34 cellular contexts compared by ENCODE assay signal in genomic region chrX:98207947-98208346, GRCh38.
"Had no signal": no experiment of that assay in that cellular context is flagged by ENCODE, and none has a peak within 500 bp of the region (broad histone marks: within the 10 kb centered on the region; RNA-seq: fewer than 3 reads in every experiment).

No MANE protein-coding gene starts in this region.

- H3K27ac ChIP-seq: ascending aorta, breast epithelium, cardiac muscle cell, colonic mucosa, epithelial cell of prostate, foreskin keratinocyte, gastrocnemius medialis, heart left ventricle had no signal

- H3K27me3 Mint-ChIP-seq: activated CD4-positive, alpha-beta memory T cell treated with anti-CD3 and anti-CD28 coated beads for 36 hours; activated CD4-positive, alpha-beta T cell treated with anti-CD3 and anti-CD28 coated beads for 36 hours; activated CD4-positive, alpha-beta T cell treated with anti-CD3 and anti-CD28 coated beads, Interleukin-2, amount 10 ng/mL, durations not matched to agents 24 days and 14 days; activated CD8-positive, alpha-beta memory T cell treated with anti-CD3 and anti-CD28 coated beads, Interleukin-2, amount 10 ng/mL, durations not matched to agents 7 days and 5 days; activated naive CD4-positive, alpha-beta T cell treated with anti-CD3 and anti-CD28 coated beads, Interleukin-2, amount 10 ng/mL, durations not matched to agents 7 days and 5 days; activated naive CD8-positive, alpha-beta T cell treated with anti-CD3 and anti-CD28 coated beads, Interleukin-2, amount 10 ng/mL, durations not matched to agents 7 days and 5 days; brain; T-helper 17 cell had no signal

- H3K4me1 Mint-ChIP-seq: activated CD4-positive, alpha-beta T cell treated with anti-CD3 and anti-CD28 coated beads for 36 hours; activated CD4-positive, alpha-beta T cell treated with anti-CD3 and anti-CD28 coated beads, Interleukin-2, amount 10 ng/mL, durations not matched to agents 24 days and 14 days; activated CD8-positive, alpha-beta memory T cell treated with anti-CD3 and anti-CD28 coated beads, Interleukin-2, amount 10 ng/mL, durations not matched to agents 7 days and 5 days; activated naive CD4-positive, alpha-beta T cell treated with anti-CD3 and anti-CD28 coated beads, Interleukin-2, amount 10 ng/mL, durations not matched to agents 7 days and 5 days; activated naive CD8-positive, alpha-beta T cell treated with anti-CD3 and anti-CD28 coated beads, Interleukin-2, amount 10 ng/mL, durations not matched to agents 7 days and 5 days; brain; T-helper 17 cell had no signal

- H3K4me1 ChIP-seq: ascending aorta, breast epithelium, colonic mucosa, gastrocnemius medialis, heart left ventricle had no signal

- FAIRE-seq: endometrium, endothelial cell of umbilical vein had no signal

- H3K27ac Mint-ChIP-seq: activated CD4-positive, alpha-beta memory T cell treated with anti-CD3 and anti-CD28 coated beads for 36 hours; activated CD4-positive, alpha-beta T cell treated with anti-CD3 and anti-CD28 coated beads for 36 hours; activated CD4-positive, alpha-beta T cell treated with anti-CD3 and anti-CD28 coated beads, Interleukin-2, amount 10 ng/mL, durations not matched to agents 24 days and 14 days; activated CD8-positive, alpha-beta memory T cell treated with anti-CD3 and anti-CD28 coated beads, Interleukin-2, amount 10 ng/mL, durations not matched to agents 7 days and 5 days; activated CD8-positive, alpha-beta T cell treated with anti-CD3 and anti-CD28 coated beads, Interleukin-2, amount 10 ng/mL, durations not matched to agents 7 days and 5 days; activated naive CD4-positive, alpha-beta T cell treated with anti-CD3 and anti-CD28 coated beads, Interleukin-2, amount 10 ng/mL, durations not matched to agents 7 days and 5 days; activated naive CD4-positive, alpha-beta T cell treated with anti-CD3 and anti-CD28 coated beads, Interleukin-2, amount 50 U/mL, for 72 hours; activated naive CD8-positive, alpha-beta T cell treated with anti-CD3 and anti-CD28 coated beads, Interleukin-2, amount 10 ng/mL, durations not matched to agents 7 days and 5 days; activated T-cell treated with anti-CD3 and anti-CD28 coated beads, Interleukin-2, amount 50 U/mL, for 24 hours; activated T-cell treated with anti-CD3 and anti-CD28 coated beads, Interleukin-2, amount 50 U/mL, for 72 hours; brain; T-helper 17 cell; T-helper 2 cell treated with Interferon-gamma antibody and Interleukin-4, amounts not matched to agents 5 μg/mL and 100 μg/mL, for 36 hours had no signal

- H3K36me3 Mint-ChIP-seq: activated CD4-positive, alpha-beta memory T cell treated with anti-CD3 and anti-CD28 coated beads for 36 hours; activated CD8-positive, alpha-beta memory T cell treated with anti-CD3 and anti-CD28 coated beads, Interleukin-2, amount 10 ng/mL, durations not matched to agents 7 days and 5 days; activated naive CD4-positive, alpha-beta T cell treated with anti-CD3 and anti-CD28 coated beads, Interleukin-2, amount 10 ng/mL, durations not matched to agents 7 days and 5 days; activated naive CD4-positive, alpha-beta T cell treated with anti-CD3 and anti-CD28 coated beads, Interleukin-2, amount 50 U/mL, for 72 hours; activated naive CD8-positive, alpha-beta T cell treated with anti-CD3 and anti-CD28 coated beads, Interleukin-2, amount 10 ng/mL, durations not matched to agents 7 days and 5 days; brain had no signal

- DNase-seq: activated CD4-positive, alpha-beta memory T cell treated with anti-CD3 and anti-CD28 coated beads for 36 hours; activated CD4-positive, alpha-beta T cell treated with anti-CD3 and anti-CD28 coated beads for 36 hours; activated CD4-positive, alpha-beta T cell treated with anti-CD3 and anti-CD28 coated beads, Interleukin-2, amount 10 ng/mL, durations not matched to agents 24 days and 14 days; activated CD4-positive, CD25-positive, alpha-beta regulatory T cell; activated CD4-positive, CD25-positive, alpha-beta regulatory T cell treated with anti-CD3 and anti-CD28 coated beads, Interleukin-2, amount 50 U/mL, for 72 hours; activated CD8-positive, alpha-beta memory T cell treated with anti-CD3 and anti-CD28 coated beads, Interleukin-2, amount 10 ng/mL, durations not matched to agents 7 days and 5 days; activated CD8-positive, alpha-beta memory T cell treated with anti-CD3 and anti-CD28 coated beads, Interleukin-2, amount 50 U/mL, for 4 hours; activated CD8-positive, alpha-beta T cell treated with anti-CD3 and anti-CD28 coated beads, Interleukin-2, amount 10 ng/mL, durations not matched to agents 7 days and 5 days; activated gamma-delta T cell; activated naive CD4-positive, alpha-beta T cell; activated naive CD4-positive, alpha-beta T cell treated with anti-CD3 and anti-CD28 coated beads, Interleukin-2, amount 10 ng/mL, durations not matched to agents 7 days and 5 days; activated naive CD8-positive, alpha-beta T cell treated with anti-CD3 and anti-CD28 coated beads, Interleukin-2, amount 10 ng/mL, durations not matched to agents 7 days and 5 days; activated T-cell treated with anti-CD3 and anti-CD28 coated beads for 4 hours; activated T-cell treated with anti-CD3 and anti-CD28 coated beads, Interleukin-2, amount 50 U/mL, for 24 hours; activated T-cell treated with anti-CD3 and anti-CD28 coated beads, Interleukin-2, amount 50 U/mL, for 72 hours; central memory CD4-positive, alpha-beta T cell; cerebellar nuclear complex; colonic mucosa; effector CD8-positive, alpha-beta T cell; foreskin keratinocyte; gastrocnemius medialis; glutamatergic neuron; heart left ventricle; T-helper 17 cell; T1000 had no signal

- H3K9me3 ChIP-seq: ascending aorta, colonic mucosa, gastrocnemius medialis had no signal

- H3K4me3 Mint-ChIP-seq: activated CD4-positive, alpha-beta memory T cell treated with anti-CD3 and anti-CD28 coated beads for 36 hours; activated CD4-positive, alpha-beta T cell treated with anti-CD3 and anti-CD28 coated beads for 36 hours; activated CD4-positive, alpha-beta T cell treated with anti-CD3 and anti-CD28 coated beads, Interleukin-2, amount 10 ng/mL, durations not matched to agents 24 days and 14 days; activated CD8-positive, alpha-beta memory T cell treated with anti-CD3 and anti-CD28 coated beads, Interleukin-2, amount 10 ng/mL, durations not matched to agents 7 days and 5 days; activated CD8-positive, alpha-beta T cell treated with anti-CD3 and anti-CD28 coated beads, Interleukin-2, amount 10 ng/mL, durations not matched to agents 7 days and 5 days; activated naive CD4-positive, alpha-beta T cell treated with anti-CD3 and anti-CD28 coated beads, Interleukin-2, amount 10 ng/mL, durations not matched to agents 7 days and 5 days; activated naive CD8-positive, alpha-beta T cell treated with anti-CD3 and anti-CD28 coated beads, Interleukin-2, amount 10 ng/mL, durations not matched to agents 7 days and 5 days; activated T-cell treated with anti-CD3 and anti-CD28 coated beads, Interleukin-2, amount 50 U/mL, for 24 hours; activated T-cell treated with anti-CD3 and anti-CD28 coated beads, Interleukin-2, amount 50 U/mL, for 72 hours; brain; T-helper 17 cell; T-helper 2 cell treated with Interferon-gamma antibody and Interleukin-4, amounts not matched to agents 5 μg/mL and 100 μg/mL, for 36 hours had no signal

- H3K4me3 ChIP-seq: ascending aorta, breast epithelium, cardiac muscle cell, colonic mucosa, gastrocnemius medialis, heart left ventricle had no signal

- ATAC-seq: activated CD4-positive, alpha-beta T cell treated with anti-CD3 and anti-CD28 coated beads for 36 hours; activated CD8-positive, alpha-beta memory T cell treated with anti-CD3 and anti-CD28 coated beads, Interleukin-2, amount 10 ng/mL, durations not matched to agents 7 days and 5 days; activated CD8-positive, alpha-beta T cell treated with anti-CD3 and anti-CD28 coated beads, Interleukin-2, amount 10 ng/mL, durations not matched to agents 7 days and 5 days; activated naive CD4-positive, alpha-beta T cell treated with anti-CD3 and anti-CD28 coated beads, Interleukin-2, amount 50 U/mL, for 72 hours; activated T-cell treated with anti-CD3 and anti-CD28 coated beads, Interleukin-2, amount 50 U/mL, for 72 hours; foreskin keratinocyte; gastrocnemius medialis; heart left ventricle; T-helper 17 cell had no signal

- H3K27me3 ChIP-seq: ascending aorta, cardiac muscle cell, colonic mucosa, foreskin keratinocyte, gastrocnemius medialis had no signal
